Comparison of ENCODE assay signal across 19 cellular contexts in the genomic region with DNA sequence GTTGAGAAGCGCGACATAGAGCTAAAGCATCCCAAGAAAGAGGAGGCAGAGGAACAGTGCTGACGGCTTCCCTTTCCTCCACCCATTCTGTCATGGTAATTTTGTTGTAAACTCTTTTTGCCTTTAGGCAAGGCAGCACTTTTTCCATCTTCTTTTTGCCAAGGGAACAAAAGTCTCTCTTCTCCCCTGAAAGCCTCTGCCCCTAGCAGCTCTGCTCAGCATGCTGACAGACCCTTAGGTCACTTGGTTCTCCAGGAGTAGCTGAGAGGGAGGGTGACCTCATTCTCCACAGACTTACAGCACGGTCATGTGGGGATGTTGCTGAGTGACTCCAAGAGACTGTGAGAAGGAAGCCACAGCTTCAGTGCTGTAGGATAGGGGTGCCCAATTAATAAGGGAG.
"Had no signal": no experiment of that assay in that cellular context is flagged by ENCODE, and none has a peak within 500 bp of the region (broad histone marks: within the 10 kb centered on the region; RNA-seq: fewer than 3 reads in every experiment).

No MANE protein-coding gene starts in this region.

- H3K36me3 Mint-ChIP-seq: naive thymus-derived CD4-positive, alpha-beta T cell had no signal

- DNase-seq: effector memory CD8-positive, alpha-beta T cell; left colon; left ventricle myocardium superior; mesenchymal stem cell; naive thymus-derived CD4-positive, alpha-beta T cell; nephron progenitor cell; ovary; sigmoid colon; stimulated activated CD4-positive, alpha-beta T cell treated with anti-CD3 and anti-CD28 coated beads, Interleukin-2, amount 100 ng/mL, for 48 hours; stimulated activated naive CD4-positive, alpha-beta T cell treated with Interleukin-2 at 50 U/mL for 16 hours; tibial artery; upper lobe of left lung; uterus had no signal

- H3K9me3 Mint-ChIP-seq: effector memory CD8-positive, alpha-beta T cell; nephron progenitor cell had no signal

- H3K9me3 ChIP-seq: esophagus muscularis mucosa, ovary, right atrium auricular region, sigmoid colon, tibial artery, upper lobe of left lung, uterus had no signal

- H3K4me1 Mint-ChIP-seq: naive thymus-derived CD4-positive, alpha-beta T cell had no signal

- H3K4me2 ChIP-seq: hepatocyte had no signal

- H2AFZ ChIP-seq: hepatocyte had no signal

- H3K4me3 ChIP-seq: esophagus muscularis mucosa, hepatocyte, lung, ovary, right atrium auricular region, sigmoid colon, skin epidermis, tibial artery, upper lobe of left lung, uterus had no signal

- H3K27me3 ChIP-seq: hepatocyte, ovary, right atrium auricular region, sigmoid colon, tibial artery, upper lobe of left lung, uterus had no signal

- H3K4me3 Mint-ChIP-seq: effector memory CD8-positive, alpha-beta T cell; naive thymus-derived CD4-positive, alpha-beta T cell; nephron progenitor cell had no signal

- H3K27ac ChIP-seq: epithelial cell of prostate, esophagus muscularis mucosa, hepatocyte, ovary, right atrium auricular region, sigmoid colon, skin epidermis, tibial artery, upper lobe of left lung, uterus had no signal

- H3K4me1 ChIP-seq: esophagus muscularis mucosa, right atrium auricular region, sigmoid colon, tibial artery, upper lobe of left lung, uterus had no signal

- H3K27ac Mint-ChIP-seq: effector memory CD8-positive, alpha-beta T cell; nephron progenitor cell had no signal

- ATAC-seq: effector memory CD8-positive, alpha-beta T cell; left colon; left ventricle myocardium superior; naive thymus-derived CD4-positive, alpha-beta T cell had no signal

- H3K36me3 ChIP-seq: esophagus muscularis mucosa, ovary, right atrium auricular region, sigmoid colon, tibial artery, upper lobe of left lung, uterus had no signal

- H3K79me2 ChIP-seq: hepatocyte had no signal
